Comparison of ENCODE assay signal across 3 cellular contexts in genomic region chr9:29657821-29658220, GRCh38.
"Had no signal": no experiment of that assay in that cellular context is flagged by ENCODE, and none has a peak within 500 bp of the region (broad histone marks: within the 10 kb centered on the region; RNA-seq: fewer than 3 reads in every experiment).

No MANE protein-coding gene starts in this region.

- H3K4me3 ChIP-seq: GM12878 had no signal

- DNase-seq: GDM1, GF-D8 had no signal

- ATAC-seq: GM12878 had no signal
